ENCODE assay signal across 16 cellular contexts in genomic region chr12:96510306-96510764, GRCh38. TPM values are rescaled to one million over a fixed set of nuclear protein-coding genes. Genes with fewer than 3 reads are reported as not detected.
DNase-seq lines count a peak whose midpoint lies in the region; ATAC-seq and TF ChIP-seq lines count a peak whose summit lies in the region.
"Had no signal": no experiment of that assay in that cellular context is flagged by ENCODE, and none has a peak within 500 bp of the region (broad histone marks: within the 10 kb centered on the region; RNA-seq: fewer than 3 reads in every experiment).

No MANE protein-coding gene starts in this region.

- in situ Hi-C loops in mammary epithelial cell (cut with MboI; ENCODE audit: low sequenced_read_pairs in 2 of 2): loop anchor here (10.0 to 25.0 kb wide), 4 partner anchors 298 to 573 kb away; partner anchors contain the start of genes AMDHD1 (in 1 of the 2) and CCDC38 (in 1 of the 2)

- H3K4me1 ChIP-seq in mammary epithelial cell (ENCODE audit: insufficient read depth, low read length) (peaks cover 6% of the 10 kb centered on the region), skeletal muscle tissue (ENCODE audit: control insufficient read depth in 3 of 3, insufficient read depth in 3 of 3, low read length in 3 of 3) (peaks cover 0 to 3% (median 0%) of the 10 kb centered on the region in 3 donors)
- H3K4me1 ChIP-seq: adrenal gland, prostate gland had no signal

- no peak overlapping the region for H3K9ac ChIP-seq in mammary epithelial cell (ENCODE audit: insufficient read depth, low read length)
- no peak overlapping the region for H3K9ac ChIP-seq in skeletal muscle tissue (ENCODE audit: low read depth in 1 of 3, low read length in 3 of 3)

- H3K9me3 ChIP-seq in mammary epithelial cell (replicated peaks; ENCODE audit: insufficient read depth, low read length) (no peaks in the 10 kb centered on the region), skeletal muscle tissue (ENCODE audit: control insufficient read depth in 3 of 3, low read length in 3 of 3) (no peaks in the 10 kb centered on the region), T-helper 17 cell (ENCODE audit: control insufficient read depth, low read length, poor library complexity, severe bottlenecking) (no peaks in the 10 kb centered on the region)
- H3K9me3 ChIP-seq: adrenal gland, prostate gland had no signal

- CTCF ChIA-PET in mammary epithelial cell (lab: Charles Lee; ENCODE audit: low non-redundant PET): no interaction called here

- no peaks in the 10 kb centered on the region for H3K79me2 ChIP-seq in mammary epithelial cell (ENCODE audit: insufficient read depth, low read length)

- TF ChIP-seq CTCF in mammary epithelial cell (conservative IDR thresholded peaks at IDR 0.05 in 1 of 2, IDR thresholded peaks at IDR 0.05 in 1 of 2; ENCODE audit: extremely low read depth in 1 of 2, insufficient read depth in 1 of 2, low read depth in 1 of 2, low read length in 2 of 2) (no peak), fibroblast of villous mesenchyme (IDR thresholded peaks at IDR 0.05; ENCODE audit: insufficient read depth, low read depth, low read length) (no peak)

- intact Hi-C loops in mammary epithelial cell (cut with micrococcal nuclease): loop anchor here (10.0 kb wide), 1 partner anchor 236 kb away; no protein-coding TSS in a partner anchor

- H4K20me1 ChIP-seq in mammary epithelial cell (ENCODE audit: insufficient read depth, low read length): no peaks in the 10 kb centered on the region

- peaks cover 3% of the 10 kb centered on the region for H3K36me3 Mint-ChIP-seq in T-helper 17 cell (ENCODE audit: low read depth)
- H3K36me3 Mint-ChIP-seq in activated naive CD4-positive, alpha-beta T cell treated with anti-CD3 and anti-CD28 coated beads, Interleukin-2, amount 50 U/mL, for 72 hours: no peaks in the 10 kb centered on the region
- H3K36me3 Mint-ChIP-seq: naive thymus-derived CD8-positive, alpha-beta T cell had no signal

- H3K4me3 ChIP-seq in mammary epithelial cell (replicated peaks in 1 of 3; ENCODE audit: insufficient read depth in 1 of 3, low read depth in 2 of 3, low read length in 3 of 3) (no peak overlapping the region), fibroblast of villous mesenchyme (ENCODE audit: low read depth, low read length) (no peak overlapping the region), skeletal muscle tissue (ENCODE audit: low read length in 3 of 3) (no peak overlapping the region)
- H3K4me3 ChIP-seq: adrenal gland, prostate gland had no signal

- no peaks in the 10 kb centered on the region for H3K9me3 Mint-ChIP-seq in activated naive CD4-positive, alpha-beta T cell treated with anti-CD3 and anti-CD28 coated beads, Interleukin-2, amount 50 U/mL, for 72 hours
- H3K9me3 Mint-ChIP-seq: naive thymus-derived CD8-positive, alpha-beta T cell had no signal

- peak overlapping the region; percentile 70 for H2AFZ ChIP-seq in mammary epithelial cell (ENCODE audit: low read depth, low read length)

- dilution Hi-C loops in mammary epithelial cell (cut with HindIII; ENCODE audit: low sequenced_read_pairs): loop anchor here (25.0 kb wide), 2 partner anchors 273 to 448 kb away; no protein-coding TSS in a partner anchor

- no peaks in the 10 kb centered on the region for H3K27me3 Mint-ChIP-seq in T-helper 17 cell
- H3K27me3 Mint-ChIP-seq: naive thymus-derived CD8-positive, alpha-beta T cell had no signal

- ATAC-seq in T-helper 17 cell: no peak
- no peak for ATAC-seq in activated naive CD4-positive, alpha-beta T cell treated with anti-CD3 and anti-CD28 coated beads, Interleukin-2, amount 50 U/mL, for 72 hours
- ATAC-seq: naive thymus-derived CD8-positive, alpha-beta T cell had no signal

- WGBS in mammary epithelial cell (ENCODE audit: low coverage, missing lambda C conversion rate): 64% methylated on average over 3 of the region's 3 CpGs

- DNase-seq in GM03348 (ENCODE audit: low spot score) (peak; percentile 27), mammary epithelial cell (peak; percentile 24), fibroblast of villous mesenchyme (ENCODE audit: low read depth) (peak; percentile 12), Kasumi-1 (lab: John Stamatoyannopoulos, UW) (no peak), T-helper 17 cell (no peak)
- DNase-seq in activated naive CD4-positive, alpha-beta T cell treated with anti-CD3 and anti-CD28 coated beads, Interleukin-2, amount 50 U/mL, for 72 hours (ENCODE audit: low spot score in 2 of 2): no peak
- DNase-seq: activated CD8-positive, alpha-beta memory T cell treated with anti-CD3 and anti-CD28 coated beads for 24 hours; adrenal gland; cortex of kidney; GF-D8; naive thymus-derived CD8-positive, alpha-beta T cell; NCI-H146; NCI-H345 had no signal

- H3K4me2 ChIP-seq in mammary epithelial cell (ENCODE audit: insufficient read depth, low read depth, low read length): no peak overlapping the region

- H3K27ac Mint-ChIP-seq in T-helper 17 cell: no peak overlapping the region
- no peak overlapping the region for H3K27ac Mint-ChIP-seq in activated naive CD4-positive, alpha-beta T cell treated with anti-CD3 and anti-CD28 coated beads, Interleukin-2, amount 50 U/mL, for 72 hours

- H3K36me3 ChIP-seq in mammary epithelial cell (ENCODE audit: insufficient read depth, low read length): no peaks in the 10 kb centered on the region
- H3K36me3 ChIP-seq in skeletal muscle tissue (ENCODE audit: control insufficient read depth in 3 of 3, insufficient read depth in 3 of 3, low read length in 3 of 3): no peaks in the 10 kb centered on the region
- H3K36me3 ChIP-seq: adrenal gland, prostate gland had no signal

- no peaks in the 10 kb centered on the region for H3K4me1 Mint-ChIP-seq in T-helper 17 cell

- H3K4me3 Mint-ChIP-seq in T-helper 17 cell: no peak overlapping the region
- H3K4me3 Mint-ChIP-seq: naive thymus-derived CD8-positive, alpha-beta T cell had no signal

- H3K27ac ChIP-seq in mammary epithelial cell (ENCODE audit: insufficient read depth, low read depth, low read length): no peak overlapping the region
- H3K27ac ChIP-seq in skeletal muscle tissue (ENCODE audit: low read depth, low read length): peak overlapping the region; percentile 30
- H3K27ac ChIP-seq: adrenal gland, prostate gland, RWPE1 had no signal

- no TSS peak for BruUV-seq in mammary epithelial cell (replicated peaks; lab: Mats Ljungman, UMichigan)

- H3K27me3 ChIP-seq in mammary epithelial cell (ENCODE audit: insufficient read depth, low read length) (no peaks in the 10 kb centered on the region), skeletal muscle tissue (ENCODE audit: control insufficient read depth in 3 of 3, insufficient read depth in 3 of 3, low read length in 3 of 3) (no peaks in the 10 kb centered on the region)
- H3K27me3 ChIP-seq: adrenal gland had no signal

RNA-seq across cellular contexts. Expression of gene CFAP54, which starts 21.0 kb away (rescaled TPM):
- total RNA-seq in mammary epithelial cell (1 to 10 TPM; 1.5 to 1.6 TPM), fibroblast of villous mesenchyme (0.86 and 0.97 TPM in 2 replicates), skeletal muscle tissue (2.1 TPM), T-helper 17 cell (1 to 10 TPM; 1.2 to 1.3 TPM)
- polyA plus RNA-seq in mammary epithelial cell: 0.29 TPM
- polyA minus RNA-seq in mammary epithelial cell: 0.47 TPM
- total RNA-seq in activated naive CD4-positive, alpha-beta T cell treated with anti-CD3 and anti-CD28 coated beads, Interleukin-2, amount 50 U/mL, for 72 hours: under 1 TPM; 0.30 to 0.31 TPM
- polyA plus RNA-seq: naive thymus-derived CD8-positive, alpha-beta T cell had no signal

Comparison
In these comparisons a context has a peak if more than half of its experiments do, and no peak if none do; other contexts are left out.
1. DNase-seq: peak in GM03348 (single experiment), mammary epithelial cell (single experiment) and fibroblast of villous mesenchyme (single experiment); none in Kasumi-1 (0 of 2), T-helper 17 cell (0 of 3) and activated naive CD4-positive, alpha-beta T cell treated with anti-CD3 and anti-CD28 coated beads, Interleukin-2, amount 50 U/mL, for 72 hours (0 of 2).